8 cellular contexts compared by ENCODE assay signal in the genomic region with DNA sequence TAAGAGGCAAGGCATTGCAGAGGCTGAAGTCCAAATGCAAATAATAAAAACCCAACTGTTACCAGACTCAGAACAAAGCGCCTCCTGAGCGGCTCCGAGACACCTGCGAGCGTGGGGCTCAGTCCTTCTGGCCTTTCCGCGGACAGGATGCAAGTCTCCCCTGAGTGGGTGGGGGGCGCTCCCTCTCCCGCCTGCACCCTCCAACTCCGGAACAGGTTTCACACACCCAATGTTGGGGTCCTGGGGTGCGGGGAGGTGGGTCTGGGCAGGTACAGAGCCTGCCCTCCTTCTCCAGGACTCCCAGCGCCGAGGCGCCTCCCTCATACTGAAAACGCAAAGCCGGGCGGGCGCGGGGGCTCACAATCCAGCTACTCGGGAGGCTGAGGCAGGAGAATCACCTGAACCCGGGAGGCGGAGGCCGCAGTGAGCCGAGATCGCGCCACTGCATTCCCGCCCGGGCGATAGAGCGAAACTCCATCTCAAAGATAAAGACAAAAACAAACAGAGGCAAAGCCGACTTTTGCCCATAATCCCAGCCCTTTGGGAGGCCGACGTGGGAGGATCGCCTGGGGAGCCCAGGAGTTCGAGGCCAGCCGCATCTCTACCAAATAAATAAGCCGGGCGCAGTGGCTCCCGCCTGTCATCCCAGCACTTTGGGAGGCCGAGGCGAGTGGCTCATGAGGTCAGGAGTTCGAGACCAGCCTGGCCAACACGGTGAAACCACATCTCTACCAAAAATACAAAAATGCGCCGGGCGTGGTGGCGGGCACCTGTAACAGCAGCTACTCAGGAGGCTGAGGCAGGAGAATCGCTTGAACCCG. TPM values are rescaled to one million over a fixed set of nuclear protein-coding genes. Genes with fewer than 3 reads are reported as not detected.
A peak's percentile ranks its signal among the peaks of the same experiment; 100 is the strongest.
DNase-seq lines count a peak whose midpoint lies in the region; ATAC-seq and TF ChIP-seq lines count a peak whose summit lies in the region.

No MANE protein-coding gene starts in this region.

- H3K4ac ChIP-seq in mesendoderm (ENCODE audit: low read depth, low read length): no peak overlapping the region

- no peak for TF ChIP-seq CTCF in heart left ventricle (IDR thresholded peaks at IDR 0.05)
- no peak for TF ChIP-seq CTCF in vagina (IDR thresholded peaks at IDR 0.05)

- H3K27me3 ChIP-seq in heart left ventricle: no peaks in the 10 kb centered on the region
- peaks cover 17% of the 10 kb centered on the region for H3K27me3 ChIP-seq in adipocyte (replicated peaks; ENCODE audit: control insufficient read depth, insufficient read depth, low read length)
- no peaks in the 10 kb centered on the region for H3K27me3 ChIP-seq in mesendoderm (ENCODE audit: insufficient read depth, low read length, poor library complexity)
- H3K27me3 ChIP-seq in vagina: no peaks in the 10 kb centered on the region

- intact Hi-C loops in heart left ventricle (cut with DNase I): no loop called here
- intact Hi-C loops in cardiac septum (cut with DNase I): no loop called here
- intact Hi-C loops in vagina (cut with DNase I): no loop called here

- H3K18ac ChIP-seq in mesendoderm (ENCODE audit: low read length): no peak overlapping the region

- no peak overlapping the region for H3K23ac ChIP-seq in mesendoderm (ENCODE audit: low read length)

- H2BK15ac ChIP-seq in mesendoderm (replicated peaks; ENCODE audit: low read depth): no peak overlapping the region

- peaks cover 0 to 16% (median 8%) of the 10 kb centered on the region in 12 donors for H3K4me1 ChIP-seq in heart left ventricle
- no peaks in the 10 kb centered on the region for H3K4me1 ChIP-seq in adipocyte (ENCODE audit: control insufficient read depth, insufficient read depth, low read length)
- H3K4me1 ChIP-seq in mesendoderm (ENCODE audit: control insufficient read depth, low read depth, low read length): peaks cover 2% of the 10 kb centered on the region
- peaks cover 16% of the 10 kb centered on the region for H3K4me1 ChIP-seq in vagina

- peaks cover 5% of the 10 kb centered on the region for H3K79me2 ChIP-seq in mesendoderm (ENCODE audit: control insufficient read depth, insufficient read depth, low read length)

- H3K36me3 ChIP-seq in heart left ventricle (no peaks in the 10 kb centered on the region), adipocyte (ENCODE audit: control insufficient read depth, insufficient read depth, low read length, severe bottlenecking) (no peaks in the 10 kb centered on the region), mesendoderm (ENCODE audit: control insufficient read depth, insufficient read depth, low read length) (no peaks in the 10 kb centered on the region), vagina (no peaks in the 10 kb centered on the region)

- H3K27ac ChIP-seq in heart left ventricle: no peak overlapping the region
- H3K27ac ChIP-seq in mesendoderm (ENCODE audit: low read depth, low read length): no peak overlapping the region
- H3K27ac ChIP-seq in vagina: no peak overlapping the region

- TF ChIP-seq POLR2A in heart left ventricle (IDR thresholded peaks at IDR 0.05) (no peak), vagina (IDR thresholded peaks at IDR 0.05) (no peak)

- no peak overlapping the region for H2BK5ac ChIP-seq in mesendoderm (ENCODE audit: low read length)

- no peak overlapping the region for H4K8ac ChIP-seq in mesendoderm (ENCODE audit: low read depth, low read length)

- no peak overlapping the region for H3K4me2 ChIP-seq in mesendoderm (ENCODE audit: low read length)

- WGBS in heart left ventricle, 4 donors: 79 to 87% (median 83%) methylated on average over 46 to 49 of the region's 49 CpGs
- no CpG with 5 or more reads among the region's 49 CpGs for WGBS in mesendoderm (ENCODE audit: extremely low coverage, insufficient coverage, low lambda C conversion rate)

- H3K9ac ChIP-seq in adipocyte (ENCODE audit: low read length): no peak overlapping the region
- H3K9ac ChIP-seq in mesendoderm (ENCODE audit: low read length): peak overlapping the region; percentile 74

- ATAC-seq in heart left ventricle (no peak), HG02571 (IDR thresholded peaks at IDR 0.05; ENCODE audit: unreplicated experiment) (no peak), GM19023 (IDR thresholded peaks at IDR 0.05; ENCODE audit: unreplicated experiment) (no peak)

- peaks cover 8% of the 10 kb centered on the region for H3K79me1 ChIP-seq in mesendoderm (ENCODE audit: low read length)

- peak overlapping the region; percentile 92 for H3K56ac ChIP-seq in mesendoderm (ENCODE audit: low read length)

- no peak overlapping the region for H4K5ac ChIP-seq in mesendoderm (ENCODE audit: low read length)

- no peak overlapping the region for H2BK120ac ChIP-seq in mesendoderm (ENCODE audit: low read depth, low read length)

- H3K4me3 ChIP-seq in heart left ventricle (peak overlapping the region in 10 of 12 donors; percentile 60 to 83 (median 72)), adipocyte (ENCODE audit: low read length) (peak overlapping the region; percentile 86), mesendoderm (ENCODE audit: low read length) (no peak overlapping the region), vagina (peak overlapping the region; percentile 62 to 79)

- no peaks in the 10 kb centered on the region for H3K9me3 ChIP-seq in heart left ventricle
- H3K9me3 ChIP-seq in adipocyte (ENCODE audit: control insufficient read depth, low read length): no peaks in the 10 kb centered on the region
- no peaks in the 10 kb centered on the region for H3K9me3 ChIP-seq in vagina

- no peak overlapping the region for H2AK5ac ChIP-seq in mesendoderm (ENCODE audit: low read length)

- peak in 1 of 5 donors; percentile 13 for DNase-seq in heart left ventricle
- DNase-seq in cardiac septum (ENCODE audit: low spot score): no peak
- no peak for DNase-seq in adipocyte (ENCODE audit: low read depth)
- DNase-seq in mesendoderm: no peak
- no peak for DNase-seq in vagina (ENCODE audit: extremely low spot score in 2 of 2)
- DNase-seq in SKM-1 treated with dmso at 0.1 percent for 144 hours (lab: John Stamatoyannopoulos, UW; ENCODE audit: unreplicated experiment): no peak

RNA-seq across cellular contexts. Expression of gene GINS2, which starts 0.9 kb away (rescaled TPM):
- 1 to 10 TPM in 1 of 9 donors, under 1 TPM in 7, not detected in 1; 0.19 to 4.2 (median 0.56) TPM for total RNA-seq in heart left ventricle
- polyA plus RNA-seq in heart left ventricle: under 1 TPM; 0.15 to 0.36 TPM
- total RNA-seq in cardiac septum: 0.38 TPM
- polyA plus RNA-seq in mesendoderm (2013, experiment 1 of 2): 37.8 TPM
- 38.6 TPM for polyA plus RNA-seq in mesendoderm (2013, experiment 2 of 2)
- 0.25 TPM for total RNA-seq in vagina
